ENCODE assay signal across 13 cellular contexts in genomic region chr20:41175727-41176330, GRCh38. TPM values are rescaled to one million over a fixed set of nuclear protein-coding genes. Genes with fewer than 3 reads are reported as not detected.
A peak's percentile ranks its signal among the peaks of the same experiment; 100 is the strongest.
DNase-seq lines count a peak whose midpoint lies in the region; TF ChIP-seq lines count a peak whose summit lies in the region.
"Had no signal": no experiment of that assay in that cellular context is flagged by ENCODE, and none has a peak within 500 bp of the region (broad histone marks: within the 10 kb centered on the region; RNA-seq: fewer than 3 reads in every experiment).

No MANE protein-coding gene starts in this region.

- CTCF ChIA-PET in activated CD4-positive, alpha-beta T cell treated with anti-CD3 and anti-CD28 coated beads, Interleukin-2, amount 10 ng/mL, durations not matched to agents 7 days and 5 days (lab: Charles Lee), result interaction anchor here (1.8 to 2.2 kb wide), 2 partner anchors 18 to 208 kb away, joined by 4 to 6 read pairs; no protein-coding TSS in a partner anchor

- no peaks in the 10 kb centered on the region for H3K9me3 ChIP-seq in tibial artery

- H3K27ac ChIP-seq in caudate nucleus (ENCODE audit: low read depth, low read length), result peak overlapping the region; percentile 88
- H3K27ac ChIP-seq in tibial artery, result peak overlapping the region; percentile 73 to 83

- H3K4me1 Mint-ChIP-seq in activated CD4-positive, alpha-beta T cell treated with anti-CD3 and anti-CD28 coated beads, Interleukin-2, amount 10 ng/mL, durations not matched to agents 24 days and 14 days, result peaks cover 18% of the 10 kb centered on the region
- peaks cover 21% of the 10 kb centered on the region for H3K4me1 Mint-ChIP-seq in activated CD4-positive, alpha-beta T cell treated with anti-CD3 and anti-CD28 coated beads, Interleukin-2, amount 10 ng/mL, durations not matched to agents 7 days and 5 days
- H3K4me1 Mint-ChIP-seq in activated T-helper 1 cell treated with anti-CD3 and anti-CD28 coated beads, Interleukin-12 subunit alpha, Interleukin-12 subunit beta, Interleukin-2, Interleukin-4 antibody, amounts not matched to agents 30 ng/mL and 10 ng/mL and 1 ng/mL, durations not matched to agents 14 hours and 24 hours and 36 hours (ENCODE audit: low read depth), result peaks cover 7% of the 10 kb centered on the region

- no peaks in the 10 kb centered on the region for H3K27me3 ChIP-seq in tibial artery

- no peak overlapping the region for H3K4me3 Mint-ChIP-seq in activated CD4-positive, alpha-beta T cell treated with anti-CD3 and anti-CD28 coated beads, Interleukin-2, amount 10 ng/mL, durations not matched to agents 24 days and 14 days
- no peak overlapping the region for H3K4me3 Mint-ChIP-seq in activated CD4-positive, alpha-beta T cell treated with anti-CD3 and anti-CD28 coated beads, Interleukin-2, amount 10 ng/mL, durations not matched to agents 7 days and 5 days
- no peak overlapping the region for H3K4me3 Mint-ChIP-seq in activated T-helper 1 cell treated with anti-CD3 and anti-CD28 coated beads, Interleukin-12 subunit alpha, Interleukin-12 subunit beta, Interleukin-2, Interleukin-4 antibody, amounts not matched to agents 30 ng/mL and 10 ng/mL and 1 ng/mL, durations not matched to agents 14 hours and 24 hours and 36 hours

- POLR2A ChIA-PET in activated CD4-positive, alpha-beta T cell treated with anti-CD3 and anti-CD28 coated beads, Interleukin-2, amount 10 ng/mL, durations not matched to agents 7 days and 5 days (lab: Charles Lee), result no interaction called here

- DNase-seq in activated CD4-positive, alpha-beta T cell treated with anti-CD3 and anti-CD28 coated beads, Interleukin-2, amount 10 ng/mL, durations not matched to agents 24 days and 14 days, result no peak
- DNase-seq in activated CD4-positive, alpha-beta T cell treated with anti-CD3 and anti-CD28 coated beads, Interleukin-2, amount 10 ng/mL, durations not matched to agents 7 days and 5 days, result no peak
- DNase-seq in caudate nucleus (lab: John Stamatoyannopoulos, UW) (peak in 1 of 61 donors; percentile 47), midbrain (lab: John Stamatoyannopoulos, UW) (peak; percentile 43), tibial artery (peak in 1 of 2 donors; percentile 40), NCI-H748 treated with DMSO at 0.1 percent for 48 hours (lab: John Stamatoyannopoulos, UW) (no peak), AG20443 (ENCODE audit: low spot score) (no peak)
- DNase-seq in activated T-helper 1 cell treated with anti-CD3 and anti-CD28 coated beads, Interleukin-12 subunit alpha, Interleukin-12 subunit beta, Interleukin-2, Interleukin-4 antibody, amounts not matched to agents 30 ng/mL and 10 ng/mL and 1 ng/mL, durations not matched to agents 14 hours and 24 hours and 36 hours (ENCODE audit: low spot score), result no peak
- DNase-seq: 8988T, activated T-cell treated with anti-CD3 and anti-CD28 coated beads for 4 hours, NCI-H345, RPMI8226 had no signal

- TF ChIP-seq CTCF in tibial artery (IDR thresholded peaks at IDR 0.05), result no peak

- H3K4me3 ChIP-seq in tibial artery, result no peak overlapping the region
- H3K4me3 ChIP-seq: skin epidermis had no signal

- peak overlapping the region; percentile 60 for H3K27ac Mint-ChIP-seq in activated CD4-positive, alpha-beta T cell treated with anti-CD3 and anti-CD28 coated beads, Interleukin-2, amount 10 ng/mL, durations not matched to agents 24 days and 14 days
- no peak overlapping the region for H3K27ac Mint-ChIP-seq in activated CD4-positive, alpha-beta T cell treated with anti-CD3 and anti-CD28 coated beads, Interleukin-2, amount 10 ng/mL, durations not matched to agents 7 days and 5 days
- H3K27ac Mint-ChIP-seq in activated T-helper 1 cell treated with anti-CD3 and anti-CD28 coated beads, Interleukin-12 subunit alpha, Interleukin-12 subunit beta, Interleukin-2, Interleukin-4 antibody, amounts not matched to agents 30 ng/mL and 10 ng/mL and 1 ng/mL, durations not matched to agents 14 hours and 24 hours and 36 hours, result no peak overlapping the region

- H3K36me3 ChIP-seq in tibial artery, result peaks cover 15 to 38% (median 32%) of the 10 kb centered on the region in 3 donors

- intact Hi-C loops in activated CD4-positive, alpha-beta T cell treated with anti-CD3 and anti-CD28 coated beads, Interleukin-2, amount 10 ng/mL, durations not matched to agents 24 days and 14 days (cut with micrococcal nuclease), result no loop called here
- intact Hi-C loops in tibial artery (cut with DNase I; ENCODE audit: low total_unique reads), result loop anchor here (5.0 kb wide), 1 partner anchor 71 kb away; no protein-coding TSS in a partner anchor
- intact Hi-C loops in activated T-helper 1 cell treated with anti-CD3 and anti-CD28 coated beads, Interleukin-12 subunit alpha, Interleukin-12 subunit beta, Interleukin-2, Interleukin-4 antibody, amounts not matched to agents 30 ng/mL and 10 ng/mL and 1 ng/mL, durations not matched to agents 14 hours and 24 hours and 36 hours (cut with micrococcal nuclease), result no loop called here

- H3K9me3 Mint-ChIP-seq in activated CD4-positive, alpha-beta T cell treated with anti-CD3 and anti-CD28 coated beads, Interleukin-2, amount 10 ng/mL, durations not matched to agents 24 days and 14 days, result no peaks in the 10 kb centered on the region
- H3K9me3 Mint-ChIP-seq in activated CD4-positive, alpha-beta T cell treated with anti-CD3 and anti-CD28 coated beads, Interleukin-2, amount 10 ng/mL, durations not matched to agents 7 days and 5 days, result no peaks in the 10 kb centered on the region
- no peaks in the 10 kb centered on the region for H3K9me3 Mint-ChIP-seq in activated T-helper 1 cell treated with anti-CD3 and anti-CD28 coated beads, Interleukin-12 subunit alpha, Interleukin-12 subunit beta, Interleukin-2, Interleukin-4 antibody, amounts not matched to agents 30 ng/mL and 10 ng/mL and 1 ng/mL, durations not matched to agents 14 hours and 24 hours and 36 hours

- peaks cover 0 to 86% (median 80%) of the 10 kb centered on the region in 4 donors for H3K4me1 ChIP-seq in tibial artery

- peaks cover 69% of the 10 kb centered on the region for H3K36me3 Mint-ChIP-seq in activated CD4-positive, alpha-beta T cell treated with anti-CD3 and anti-CD28 coated beads, Interleukin-2, amount 10 ng/mL, durations not matched to agents 24 days and 14 days (ENCODE audit: low read depth)
- H3K36me3 Mint-ChIP-seq in activated CD4-positive, alpha-beta T cell treated with anti-CD3 and anti-CD28 coated beads, Interleukin-2, amount 10 ng/mL, durations not matched to agents 7 days and 5 days (ENCODE audit: low read depth), result peaks cover 59% of the 10 kb centered on the region
- H3K36me3 Mint-ChIP-seq in activated T-helper 1 cell treated with anti-CD3 and anti-CD28 coated beads, Interleukin-12 subunit alpha, Interleukin-12 subunit beta, Interleukin-2, Interleukin-4 antibody, amounts not matched to agents 30 ng/mL and 10 ng/mL and 1 ng/mL, durations not matched to agents 14 hours and 24 hours and 36 hours (ENCODE audit: low read depth), result peaks cover 44% of the 10 kb centered on the region

- H3K27me3 Mint-ChIP-seq in activated CD4-positive, alpha-beta T cell treated with anti-CD3 and anti-CD28 coated beads, Interleukin-2, amount 10 ng/mL, durations not matched to agents 24 days and 14 days, result no peaks in the 10 kb centered on the region
- no peaks in the 10 kb centered on the region for H3K27me3 Mint-ChIP-seq in activated CD4-positive, alpha-beta T cell treated with anti-CD3 and anti-CD28 coated beads, Interleukin-2, amount 10 ng/mL, durations not matched to agents 7 days and 5 days
- H3K27me3 Mint-ChIP-seq in activated T-helper 1 cell treated with anti-CD3 and anti-CD28 coated beads, Interleukin-12 subunit alpha, Interleukin-12 subunit beta, Interleukin-2, Interleukin-4 antibody, amounts not matched to agents 30 ng/mL and 10 ng/mL and 1 ng/mL, durations not matched to agents 14 hours and 24 hours and 36 hours (ENCODE audit: insufficient read depth), result no peaks in the 10 kb centered on the region

RNA-seq across cellular contexts. Expression of gene PLCG1, which starts 38.5 kb away (rescaled TPM):
- 246 and 255 TPM in 2 replicates for total RNA-seq in activated CD4-positive, alpha-beta T cell treated with anti-CD3 and anti-CD28 coated beads, Interleukin-2, amount 10 ng/mL, durations not matched to agents 24 days and 14 days
- 100 to 1,000 TPM; 395 to 443 TPM for total RNA-seq in activated CD4-positive, alpha-beta T cell treated with anti-CD3 and anti-CD28 coated beads, Interleukin-2, amount 10 ng/mL, durations not matched to agents 7 days and 5 days
- 203 and 205 TPM in 2 replicates for total RNA-seq in activated T-helper 1 cell treated with anti-CD3 and anti-CD28 coated beads, Interleukin-12 subunit alpha, Interleukin-12 subunit beta, Interleukin-2, Interleukin-4 antibody, amounts not matched to agents 30 ng/mL and 10 ng/mL and 1 ng/mL, durations not matched to agents 14 hours and 24 hours and 36 hours
